Comparison of ENCODE assay signal across 8 cellular contexts in the genomic region with DNA sequence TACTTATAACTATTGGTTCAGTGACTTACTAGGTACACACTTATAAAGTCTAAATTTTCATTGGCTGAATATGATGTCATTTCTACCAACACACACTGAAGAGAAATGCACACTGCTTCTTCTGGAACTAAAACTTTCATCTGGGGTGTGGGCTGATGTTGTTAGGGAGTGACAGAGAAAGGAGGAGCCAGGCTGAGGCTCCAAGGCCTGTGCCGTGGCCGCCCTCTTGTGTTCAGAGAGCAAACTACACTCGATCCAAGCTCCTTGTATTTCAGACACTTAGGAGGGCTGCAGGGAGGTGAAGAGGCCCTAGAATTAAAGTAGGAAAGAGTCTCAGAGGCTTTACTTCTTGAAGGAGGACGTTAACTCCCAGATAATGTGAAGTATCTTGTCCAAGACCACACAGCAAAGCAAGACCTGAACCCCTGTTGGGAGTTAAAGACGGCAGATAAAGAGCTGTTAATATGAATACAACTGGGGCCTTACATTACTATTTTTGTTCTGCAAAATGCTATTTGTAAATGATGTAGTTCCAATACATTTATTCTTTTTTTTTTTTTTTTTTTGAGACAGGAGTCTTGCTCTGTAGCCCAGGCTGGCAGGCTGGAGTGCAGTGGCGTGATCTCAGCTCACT.
DNase-seq lines count a peak whose midpoint lies in the region; ATAC-seq and TF ChIP-seq lines count a peak whose summit lies in the region.

No MANE protein-coding gene starts in this region.

- H3K9me3 ChIP-seq in Peyer's patch (no peaks in the 10 kb centered on the region), stomach (no peaks in the 10 kb centered on the region)

- DNase-seq in DMS 273 treated with DMSO at 0.1 percent for 48 hours (lab: John Stamatoyannopoulos, UW): peak; percentile 20
- DNase-seq in GM20000 (ENCODE audit: low spot score): peak; percentile 81
- peak; percentile 79 for DNase-seq in HT1080 (ENCODE audit: low read depth)
- peak; percentile 64 to 90 (median 77) for DNase-seq in Peyer's patch
- peak; percentile 79 for DNase-seq in activated T-cell treated with anti-CD3 and anti-CD28 coated beads, Interleukin-2, amount 50 U/mL, for 4 hours
- peak; percentile 68 for DNase-seq in fibroblast of gingiva (ENCODE audit: low read depth)
- DNase-seq in nephron progenitor cell: peak; percentile 87
- peak; percentile 82 for DNase-seq in stomach

- peaks cover 32% of the 10 kb centered on the region for H3K36me3 Mint-ChIP-seq in activated T-cell treated with anti-CD3 and anti-CD28 coated beads, Interleukin-2, amount 50 U/mL, for 4 hours (ENCODE audit: insufficient read depth)
- peaks cover 43% of the 10 kb centered on the region for H3K36me3 Mint-ChIP-seq in nephron progenitor cell (ENCODE audit: low read depth)

- H3K4me3 ChIP-seq in Peyer's patch (no peak overlapping the region), stomach (no peak overlapping the region)

- intact Hi-C loops in stomach (cut with DNase I; ENCODE audit: low total_unique reads): loop anchor here (5.0 kb wide), 2 partner anchors 35 to 185 kb away; no protein-coding TSS in a partner anchor

- no peaks in the 10 kb centered on the region for H3K27me3 ChIP-seq in Peyer's patch
- no peaks in the 10 kb centered on the region for H3K27me3 ChIP-seq in stomach

- H3K4me1 ChIP-seq in Peyer's patch (peaks cover 0 to 21% (median 0%) of the 10 kb centered on the region in 4 donors), stomach (peaks cover 28 to 36% (median 32%) of the 10 kb centered on the region in 4 donors)

- no peak overlapping the region for H3K4me3 Mint-ChIP-seq in activated T-cell treated with anti-CD3 and anti-CD28 coated beads, Interleukin-2, amount 50 U/mL, for 4 hours
- no peak overlapping the region for H3K4me3 Mint-ChIP-seq in nephron progenitor cell

- WGBS in stomach, 5 donors: 32 to 34% (median 33%) methylated on average over 6 of the region's 6 CpGs

- peak overlapping the region; percentile 26 for H3K27ac Mint-ChIP-seq in nephron progenitor cell

- TF ChIP-seq POLR2A in Peyer's patch (IDR thresholded peaks at IDR 0.05) (peak in 1 of 2 donors; percentile 11), stomach (IDR thresholded peaks at IDR 0.05) (no peak)

- ATAC-seq in activated T-cell treated with anti-CD3 and anti-CD28 coated beads, Interleukin-2, amount 50 U/mL, for 4 hours: peak; percentile 92 to 96

- H3K36me3 ChIP-seq in Peyer's patch (peaks cover 0 to 35% (median 0%) of the 10 kb centered on the region in 3 donors), stomach (peaks cover 22 to 40% (median 39%) of the 10 kb centered on the region in 4 donors)

- no peaks in the 10 kb centered on the region for H3K27me3 Mint-ChIP-seq in activated T-cell treated with anti-CD3 and anti-CD28 coated beads, Interleukin-2, amount 50 U/mL, for 4 hours (ENCODE audit: low read depth)
- H3K27me3 Mint-ChIP-seq in nephron progenitor cell (ENCODE audit: low read depth, poor library complexity): no peaks in the 10 kb centered on the region

- TF ChIP-seq EP300 in stomach (IDR thresholded peaks at IDR 0.05): no peak

- peak; percentile 90 for TF ChIP-seq CTCF in GM20000 (IDR thresholded peaks at IDR 0.05; ENCODE audit: extremely low read depth, missing control alignments)
- TF ChIP-seq CTCF in Peyer's patch (IDR thresholded peaks at IDR 0.05): peak; percentile 58 to 93 (median 86)
- TF ChIP-seq CTCF in nephron progenitor cell (IDR thresholded peaks at IDR 0.05): peak; percentile 89
- TF ChIP-seq CTCF in stomach (IDR thresholded peaks at IDR 0.05): peak in 5 of 7 experiments; percentile 80 to 84 (median 83)

- H3K9me3 Mint-ChIP-seq in activated T-cell treated with anti-CD3 and anti-CD28 coated beads, Interleukin-2, amount 50 U/mL, for 4 hours: no peaks in the 10 kb centered on the region
- no peaks in the 10 kb centered on the region for H3K9me3 Mint-ChIP-seq in nephron progenitor cell

- H3K27ac ChIP-seq in Peyer's patch (no peak overlapping the region), stomach (peak overlapping the region in 1 of 5 donors; percentile 29)

- peaks cover 16% of the 10 kb centered on the region for H3K4me1 Mint-ChIP-seq in activated T-cell treated with anti-CD3 and anti-CD28 coated beads, Interleukin-2, amount 50 U/mL, for 4 hours (ENCODE audit: low read depth)
- peaks cover 75% of the 10 kb centered on the region for H3K4me1 Mint-ChIP-seq in nephron progenitor cell

Comparison
In these comparisons a context has a peak if more than half of its experiments do, and no peak if none do; other contexts are left out.
1. DNase-seq: peak in every context shown above with its lines; median percentile 87 in nephron progenitor cell; 82 in stomach; 81 in GM20000; 79 in HT1080; 79 in activated T-cell treated with anti-CD3 and anti-CD28 coated beads, Interleukin-2, amount 50 U/mL, for 4 hours; 77 in Peyer's patch; 68 in fibroblast of gingiva; 20 in DMS 273 treated with DMSO at 0.1 percent for 48 hours.